Comparison of ENCODE assay signal across 9 cellular contexts in genomic region chr7:64946772-64947171, GRCh38. TPM values are rescaled to one million over a fixed set of nuclear protein-coding genes. Genes with fewer than 3 reads are reported as not detected.
DNase-seq lines count a peak whose midpoint lies in the region; ATAC-seq and TF ChIP-seq lines count a peak whose summit lies in the region.
"Had no signal": no experiment of that assay in that cellular context is flagged by ENCODE, and none has a peak within 500 bp of the region (broad histone marks: within the 10 kb centered on the region; RNA-seq: fewer than 3 reads in every experiment).

No MANE protein-coding gene starts in this region.

- ATAC-seq in Panc1: peak; percentile 83
- no peak for ATAC-seq in HG02759 (IDR thresholded peaks at IDR 0.05; ENCODE audit: unreplicated experiment)
- ATAC-seq in GM18867 (IDR thresholded peaks at IDR 0.05; ENCODE audit: unreplicated experiment): no peak

- DNase-seq in NCI-H82 (lab: John Stamatoyannopoulos, UW) (peak; percentile 51), NCI-H82 treated with DMSO at 0.1 percent for 48 hours (lab: John Stamatoyannopoulos, UW; ENCODE audit: unreplicated experiment) (no peak), Panc1 (ENCODE audit: low read depth, low spot score) (no peak), fibroblast of villous mesenchyme (ENCODE audit: low read depth) (peak; percentile 1), colonic mucosa (no peak)
- peak; percentile 5 to 6 for DNase-seq in stimulated activated CD4-positive, alpha-beta T cell treated with anti-CD3 and anti-CD28 coated beads, Interleukin-2, amount 100 ng/mL, for 48 hours
- DNase-seq: KBM-7 had no signal

- no TSS peak for BruUV-seq in Panc1 (replicated peaks; lab: Mats Ljungman, UMichigan)

- CTCF ChIA-PET in Panc1 (lab: Charles Lee): interaction anchor here (0.7 kb wide), 1 partner anchor 444 kb away, joined by 4 read pairs; no protein-coding TSS in a partner anchor

- H3K27me3 ChIP-seq in Panc1 (ENCODE audit: control insufficient read depth, insufficient read depth, low read length) (peaks cover 6% of the 10 kb centered on the region), colonic mucosa (peaks cover 15% of the 10 kb centered on the region)

- intact Hi-C loops in Panc1 (cut with micrococcal nuclease; ENCODE audit: unreplicated experiment): no loop called here
- intact Hi-C loops in colonic mucosa (cut with DNase I): no loop called here

- TF ChIP-seq CTCF in Panc1 (IDR thresholded peaks at IDR 0.05) (peak; percentile 73), fibroblast of villous mesenchyme (IDR thresholded peaks at IDR 0.05; ENCODE audit: insufficient read depth, low read depth, low read length) (peak; percentile 19), colonic mucosa (IDR thresholded peaks at IDR 0.05) (no peak)

- H3K4me3 ChIP-seq in Panc1 (ENCODE audit: low read depth in 2 of 2, low read length in 2 of 2) (peak overlapping the region; percentile 47 to 54), fibroblast of villous mesenchyme (ENCODE audit: low read depth, low read length) (no peak overlapping the region), colonic mucosa (no peak overlapping the region)

- H3K4me1 ChIP-seq in Panc1 (ENCODE audit: control insufficient read depth, insufficient read depth, low read length): peaks cover 8% of the 10 kb centered on the region
- peaks cover 5% of the 10 kb centered on the region for H3K4me1 ChIP-seq in colonic mucosa

- H3K9ac ChIP-seq in colonic mucosa (ENCODE audit: low read depth in 2 of 2, low read length in 2 of 2): no peak overlapping the region

- POLR2A ChIA-PET in Panc1 (lab: Charles Lee): no interaction called here

- H3K27ac ChIP-seq in Panc1 (ENCODE audit: low read length) (no peak overlapping the region), colonic mucosa (no peak overlapping the region)

- in situ Hi-C loops in Panc1 (cut with HindIII; ENCODE audit: low pct_unique_long_range_greater_than_20kb, low sequenced_read_pairs): no loop called here

- H3K9me3 ChIP-seq in Panc1 (ENCODE audit: control insufficient read depth, insufficient read depth, low read depth, low read length): no peaks in the 10 kb centered on the region
- no peaks in the 10 kb centered on the region for H3K9me3 ChIP-seq in colonic mucosa

- H3K36me3 ChIP-seq in Panc1 (ENCODE audit: control insufficient read depth, insufficient read depth, low read length) (no peaks in the 10 kb centered on the region), colonic mucosa (no peaks in the 10 kb centered on the region)

RNA-seq across cellular contexts. Expression of gene ZNF273, which starts 43.7 kb away (rescaled TPM):
- total RNA-seq in Panc1 (2021; ENCODE audit: unreplicated experiment): 6.4 TPM
- 2.0 TPM for polyA plus RNA-seq in Panc1 (2012; ENCODE audit: insufficient read length)
- 1.3 and 3.9 TPM in 2 replicates for total RNA-seq in fibroblast of villous mesenchyme
- 1 to 10 TPM; 5.0 to 7.1 TPM for total RNA-seq in colonic mucosa

RNA-seq across cellular contexts. Expression of gene ZNF117, which starts 44.1 kb away (rescaled TPM):
- total RNA-seq in Panc1 (2021; ENCODE audit: unreplicated experiment) (8.0 TPM), fibroblast of villous mesenchyme (5.2 and 6.5 TPM in 2 replicates), colonic mucosa (1 to 10 TPM; 4.7 to 4.8 TPM)
- 4.2 TPM for polyA plus RNA-seq in Panc1 (2012; ENCODE audit: insufficient read length)

RNA-seq across cellular contexts. Expression of gene ERV3-1, which starts 59.7 kb away (rescaled TPM):
- total RNA-seq in Panc1 (2021; ENCODE audit: unreplicated experiment): 23.1 TPM
- polyA plus RNA-seq in Panc1 (2012; ENCODE audit: insufficient read length): 12.1 TPM
- 8.1 and 12.1 TPM in 2 replicates for total RNA-seq in fibroblast of villous mesenchyme
- total RNA-seq in colonic mucosa: 1 to 10 TPM; 5.5 to 7.7 TPM

Comparison
In these comparisons a context has a peak if more than half of its experiments do, and no peak if none do; other contexts are left out.
1. DNase-seq: peak in NCI-H82 (single experiment), fibroblast of villous mesenchyme (single experiment) and stimulated activated CD4-positive, alpha-beta T cell treated with anti-CD3 and anti-CD28 coated beads, Interleukin-2, amount 100 ng/mL, for 48 hours (2 of 2); none in NCI-H82 treated with DMSO at 0.1 percent for 48 hours (single experiment), Panc1 (single experiment) and colonic mucosa (single experiment).
2. H3K4me3 ChIP-seq: peak in Panc1 (2 of 2); none in fibroblast of villous mesenchyme (single experiment) and colonic mucosa (single experiment).